ENCODE assay signal across 1 cellular context in the genomic region with DNA sequence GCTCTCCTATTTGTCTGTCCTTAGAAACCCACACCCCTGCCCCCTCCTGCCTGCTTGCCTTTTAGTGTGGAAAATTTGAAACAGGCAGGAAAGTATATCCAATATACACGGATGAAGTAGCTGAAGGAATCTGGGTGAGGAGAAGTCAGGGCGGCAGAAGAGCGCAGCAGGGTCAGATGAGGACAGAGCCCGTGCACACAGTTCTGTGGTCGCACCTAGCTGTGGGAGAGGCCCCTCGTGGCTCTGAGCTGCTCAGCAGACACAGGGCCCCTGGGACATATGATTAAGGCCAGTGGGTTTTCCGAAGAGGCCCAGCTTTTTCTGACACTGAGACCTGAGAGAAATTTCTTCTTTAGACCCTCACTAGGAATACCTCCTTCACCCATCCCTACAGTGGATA.
TF ChIP-seq lines count a peak whose summit lies in the region.

No MANE protein-coding gene starts in this region.

TF ChIP-seq in SK-N-SH treated with all-trans-retinoic acid at 6 μM for 48 hours, 23 proteins besides CTCF, POLR2A, EP300 and RAD21 (continued from another document):
- TF ChIP-seq, protein P1, sequence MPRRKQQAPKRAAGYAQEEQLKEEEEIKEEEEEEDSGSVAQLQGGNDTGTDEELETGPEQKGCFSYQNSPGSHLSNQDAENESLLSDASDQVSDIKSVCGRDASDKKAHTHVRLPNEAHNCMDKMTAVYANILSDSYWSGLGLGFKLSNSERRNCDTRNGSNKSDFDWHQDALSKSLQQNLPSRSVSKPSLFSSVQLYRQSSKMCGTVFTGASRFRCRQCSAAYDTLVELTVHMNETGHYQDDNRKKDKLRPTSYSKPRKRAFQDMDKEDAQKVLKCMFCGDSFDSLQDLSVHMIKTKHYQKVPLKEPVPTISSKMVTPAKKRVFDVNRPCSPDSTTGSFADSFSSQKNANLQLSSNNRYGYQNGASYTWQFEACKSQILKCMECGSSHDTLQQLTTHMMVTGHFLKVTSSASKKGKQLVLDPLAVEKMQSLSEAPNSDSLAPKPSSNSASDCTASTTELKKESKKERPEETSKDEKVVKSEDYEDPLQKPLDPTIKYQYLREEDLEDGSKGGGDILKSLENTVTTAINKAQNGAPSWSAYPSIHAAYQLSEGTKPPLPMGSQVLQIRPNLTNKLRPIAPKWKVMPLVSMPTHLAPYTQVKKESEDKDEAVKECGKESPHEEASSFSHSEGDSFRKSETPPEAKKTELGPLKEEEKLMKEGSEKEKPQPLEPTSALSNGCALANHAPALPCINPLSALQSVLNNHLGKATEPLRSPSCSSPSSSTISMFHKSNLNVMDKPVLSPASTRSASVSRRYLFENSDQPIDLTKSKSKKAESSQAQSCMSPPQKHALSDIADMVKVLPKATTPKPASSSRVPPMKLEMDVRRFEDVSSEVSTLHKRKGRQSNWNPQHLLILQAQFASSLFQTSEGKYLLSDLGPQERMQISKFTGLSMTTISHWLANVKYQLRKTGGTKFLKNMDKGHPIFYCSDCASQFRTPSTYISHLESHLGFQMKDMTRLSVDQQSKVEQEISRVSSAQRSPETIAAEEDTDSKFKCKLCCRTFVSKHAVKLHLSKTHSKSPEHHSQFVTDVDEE (CRISPR knock-in tag; IDR thresholded peaks at IDR 0.05): no peak
- no peak for TF ChIP-seq CSDC2 (CRISPR knock-in tag; IDR thresholded peaks at IDR 0.05)
- TF ChIP-seq, protein P2, sequence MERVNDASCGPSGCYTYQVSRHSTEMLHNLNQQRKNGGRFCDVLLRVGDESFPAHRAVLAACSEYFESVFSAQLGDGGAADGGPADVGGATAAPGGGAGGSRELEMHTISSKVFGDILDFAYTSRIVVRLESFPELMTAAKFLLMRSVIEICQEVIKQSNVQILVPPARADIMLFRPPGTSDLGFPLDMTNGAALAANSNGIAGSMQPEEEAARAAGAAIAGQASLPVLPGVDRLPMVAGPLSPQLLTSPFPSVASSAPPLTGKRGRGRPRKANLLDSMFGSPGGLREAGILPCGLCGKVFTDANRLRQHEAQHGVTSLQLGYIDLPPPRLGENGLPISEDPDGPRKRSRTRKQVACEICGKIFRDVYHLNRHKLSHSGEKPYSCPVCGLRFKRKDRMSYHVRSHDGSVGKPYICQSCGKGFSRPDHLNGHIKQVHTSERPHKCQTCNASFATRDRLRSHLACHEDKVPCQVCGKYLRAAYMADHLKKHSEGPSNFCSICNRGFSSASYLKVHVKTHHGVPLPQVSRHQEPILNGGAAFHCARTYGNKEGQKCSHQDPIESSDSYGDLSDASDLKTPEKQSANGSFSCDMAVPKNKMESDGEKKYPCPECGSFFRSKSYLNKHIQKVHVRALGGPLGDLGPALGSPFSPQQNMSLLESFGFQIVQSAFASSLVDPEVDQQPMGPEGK (CRISPR knock-in tag; IDR thresholded peaks at IDR 0.05; ENCODE audit: borderline replicate concordance): no peak
- TF ChIP-seq PPARA (CRISPR knock-in tag; IDR thresholded peaks at IDR 0.05; ENCODE audit: borderline replicate concordance): no peak
